1 cellular context compared by ENCODE assay signal in genomic region chr9:98260635-98261034, GRCh38.
TF ChIP-seq lines count a peak whose summit lies in the region.

No MANE protein-coding gene starts in this region.

TF ChIP-seq in HepG2, 621 proteins besides CTCF, POLR2A, EP300 and RAD21 (continued from another document):
- no peak for TF ChIP-seq POGK (CRISPR knock-in tag; conservative IDR thresholded peaks at IDR 0.05)
